Comparison of ENCODE assay signal across 8 cellular contexts in genomic region chr11:85595285-85595884, GRCh38. TPM values are rescaled to one million over a fixed set of nuclear protein-coding genes. Genes with fewer than 3 reads are reported as not detected.
DNase-seq lines count a peak whose midpoint lies in the region; ATAC-seq, FAIRE-seq and TF ChIP-seq lines count a peak whose summit lies in the region.

No MANE protein-coding gene starts in this region.

- peak; percentile 85 for TF ChIP-seq CTCF in 22Rv1 (IDR thresholded peaks at IDR 0.05)
- TF ChIP-seq CTCF in GM06990 (IDR thresholded peaks at IDR 0.05; ENCODE audit: insufficient read depth, low read length, poor library complexity, severe bottlenecking) = peak; percentile 41
- peak; percentile 21 for TF ChIP-seq CTCF in bronchial epithelial cell (IDR thresholded peaks at IDR 0.05; ENCODE audit: insufficient read depth, low read length, severe bottlenecking)

- no peaks in the 10 kb centered on the region for H3K36me3 Mint-ChIP-seq in activated T-cell treated with anti-CD3 and anti-CD28 coated beads, Interleukin-2, amount 50 U/mL, for 24 hours (ENCODE audit: low read depth)

- H3K4me3 ChIP-seq in GM06990 (replicated peaks; ENCODE audit: low read depth, low read length) (no peak overlapping the region), bronchial epithelial cell (ENCODE audit: low read depth, low read length) (no peak overlapping the region)

- no peaks in the 10 kb centered on the region for H3K36me3 ChIP-seq in GM06990 (ENCODE audit: control insufficient read depth, insufficient read depth, low read length)
- no peaks in the 10 kb centered on the region for H3K36me3 ChIP-seq in bronchial epithelial cell (ENCODE audit: control insufficient read depth, insufficient read depth, low read length)

- H3K27ac Mint-ChIP-seq in activated T-cell treated with anti-CD3 and anti-CD28 coated beads, Interleukin-2, amount 50 U/mL, for 24 hours = no peak overlapping the region

- ATAC-seq in HG03066 (IDR thresholded peaks at IDR 0.05; ENCODE audit: low read depth, unreplicated experiment) (peak; percentile 55), left lobe of liver (peak; percentile 80)

- intact Hi-C loops in posterior cingulate gyrus (cut with DNase I) = loop anchor here (5.0 kb wide), 1 partner anchor 67 kb away; no protein-coding TSS in a partner anchor

- FAIRE-seq in bronchial epithelial cell (lab: Jason Lieb, UNC) = no peak

- H3K4me1 Mint-ChIP-seq in activated T-cell treated with anti-CD3 and anti-CD28 coated beads, Interleukin-2, amount 50 U/mL, for 24 hours (ENCODE audit: low read depth) = no peaks in the 10 kb centered on the region

- DNase-seq in GM06990 (ENCODE audit: extremely low read depth, insufficient read length) (peak; percentile 3), NCI-H526 treated with DMSO at 0.1 percent for 48 hours (lab: John Stamatoyannopoulos, UW) (peak; percentile 61), bronchial epithelial cell (ENCODE audit: low read depth) (peak; percentile 50), left lobe of liver (ENCODE audit: low spot score) (no peak), posterior cingulate gyrus (no peak)
- DNase-seq in activated T-cell treated with anti-CD3 and anti-CD28 coated beads, Interleukin-2, amount 50 U/mL, for 24 hours = no peak

- H3K4me3 Mint-ChIP-seq in activated T-cell treated with anti-CD3 and anti-CD28 coated beads, Interleukin-2, amount 50 U/mL, for 24 hours = no peak overlapping the region

- H3K27ac ChIP-seq in 22Rv1 = no peak overlapping the region

- H3K27me3 Mint-ChIP-seq in activated T-cell treated with anti-CD3 and anti-CD28 coated beads, Interleukin-2, amount 50 U/mL, for 24 hours = no peaks in the 10 kb centered on the region

- H3K27me3 ChIP-seq in GM06990 (replicated peaks; ENCODE audit: control insufficient read depth, insufficient read depth, low read length) (no peaks in the 10 kb centered on the region), bronchial epithelial cell (ENCODE audit: control insufficient read depth, insufficient read depth, low read length) (no peaks in the 10 kb centered on the region)

- H3K9me3 Mint-ChIP-seq in activated T-cell treated with anti-CD3 and anti-CD28 coated beads, Interleukin-2, amount 50 U/mL, for 24 hours = no peaks in the 10 kb centered on the region

RNA-seq across cellular contexts. Expression of gene DLG2, which starts 31.8 kb away (rescaled TPM):
- total RNA-seq in bronchial epithelial cell (0.26 and 1.0 TPM in 2 replicates), left lobe of liver (4.7 TPM)

RNA-seq across cellular contexts. Expression of gene TMEM126B, which starts 33.0 kb away (rescaled TPM):
- total RNA-seq in bronchial epithelial cell = 50.6 and 73.5 TPM in 2 replicates
- 14.7 TPM for total RNA-seq in left lobe of liver

RNA-seq across cellular contexts. Expression of gene TMEM126A, which starts 52.4 kb away (rescaled TPM):
- total RNA-seq in bronchial epithelial cell = 38.0 and 40.8 TPM in 2 replicates
- 14.3 TPM for total RNA-seq in left lobe of liver

Comparison
In these comparisons a context has a peak if more than half of its experiments do, and no peak if none do; other contexts are left out.
1. CTCF ChIP-seq: peak in every context shown above with its lines; median percentile 85 in 22Rv1; 41 in GM06990; 21 in bronchial epithelial cell.
2. DNase-seq: peak in GM06990 (single experiment), NCI-H526 treated with DMSO at 0.1 percent for 48 hours (single experiment) and bronchial epithelial cell (single experiment); none in left lobe of liver (single experiment), posterior cingulate gyrus (0 of 10) and activated T-cell treated with anti-CD3 and anti-CD28 coated beads, Interleukin-2, amount 50 U/mL, for 24 hours (single experiment).